ENCODE assay signal across 13 cellular contexts in the genomic region with DNA sequence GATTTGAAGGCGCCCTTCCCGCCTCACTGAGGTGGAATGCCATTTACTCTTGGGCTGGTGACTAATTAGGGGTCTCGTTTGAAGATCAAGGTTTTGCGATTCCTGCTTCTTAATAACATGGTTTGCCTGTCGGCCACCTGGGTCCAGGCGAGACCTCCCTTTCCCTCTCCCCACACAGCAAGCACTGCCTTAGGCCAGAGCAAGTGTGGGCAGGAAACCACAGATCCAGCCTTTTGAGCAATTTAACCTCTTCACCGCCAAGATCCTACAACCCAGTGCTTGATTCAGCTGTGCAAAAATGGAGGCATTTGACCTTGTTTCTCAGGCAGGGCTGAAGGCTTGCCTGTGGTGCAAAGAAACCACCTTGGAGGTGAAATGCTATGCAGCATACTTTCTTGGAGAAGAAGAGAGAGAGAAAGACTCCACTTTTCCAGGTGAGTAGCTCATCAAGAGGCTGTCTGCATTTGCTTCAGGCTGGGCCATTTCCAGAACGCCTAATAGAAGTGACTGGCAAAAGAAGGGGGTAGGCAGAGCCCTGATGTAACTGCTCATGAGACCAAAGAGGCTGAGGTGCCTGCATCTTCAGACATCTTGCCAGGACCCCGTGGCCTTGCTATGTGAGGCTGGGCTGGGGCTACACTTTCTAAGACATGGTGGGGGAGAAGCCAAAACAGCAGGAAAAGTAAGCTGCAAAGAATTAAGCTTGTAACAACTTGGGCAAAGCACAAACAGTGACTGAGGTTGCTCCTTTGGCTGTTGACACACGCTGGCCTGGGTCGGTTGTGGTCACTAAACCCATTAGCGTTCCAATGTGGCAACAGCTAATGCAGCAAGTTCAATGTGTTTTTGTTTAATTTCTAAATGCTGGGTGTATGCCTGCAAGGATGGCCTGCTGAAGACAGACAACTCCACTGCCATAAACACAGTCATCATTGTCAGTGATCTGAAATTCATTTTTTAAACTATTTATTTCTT. TPM values are rescaled to one million over a fixed set of nuclear protein-coding genes. Genes with fewer than 3 reads are reported as not detected.
DNase-seq lines count a peak whose midpoint lies in the region; ATAC-seq, FAIRE-seq and TF ChIP-seq lines count a peak whose summit lies in the region.
"Had no signal": no experiment of that assay in that cellular context is flagged by ENCODE, and none has a peak within 500 bp of the region (broad histone marks: within the 10 kb centered on the region; RNA-seq: fewer than 3 reads in every experiment).

No MANE protein-coding gene starts in this region.

- TF ChIP-seq RAD21 in liver (IDR thresholded peaks at IDR 0.05): no peak
- no peak for TF ChIP-seq RAD21 in HepG2 (CRISPR knock-in tag; IDR thresholded peaks at IDR 0.05)

- BruUV-seq in HepG2 (replicated peaks; lab: Mats Ljungman, UMichigan): no TSS peak

- no peak for FAIRE-seq in HepG2 (lab: Jason Lieb, UNC)

- no peak for TF ChIP-seq EP300 in HepG2 (IDR thresholded peaks at IDR 0.05; ENCODE audit: low read depth in 2 of 2, low read length in 2 of 2)
- no peak for TF ChIP-seq EP300 in HepG2 (CRISPR knock-in tag; IDR thresholded peaks at IDR 0.05; ENCODE audit: borderline replicate concordance)

- TF ChIP-seq POLR2A in HepG2 (IDR thresholded peaks at IDR 0.05; ENCODE audit: insufficient read depth in 1 of 2, low read depth in 2 of 2, low read length in 2 of 2): no peak

- no peaks in the 10 kb centered on the region for H3K36me3 ChIP-seq in liver (ENCODE audit: control insufficient read depth in 4 of 4, insufficient read depth in 3 of 4, low read depth in 1 of 4, low read length in 3 of 4)
- H3K36me3 ChIP-seq in HepG2 (replicated peaks in 1 of 2; ENCODE audit: control insufficient read depth in 1 of 2, insufficient read depth in 2 of 2, low read length in 2 of 2): no peaks in the 10 kb centered on the region
- no peaks in the 10 kb centered on the region for H3K36me3 ChIP-seq in adipocyte (ENCODE audit: control insufficient read depth, insufficient read depth, low read length, severe bottlenecking)
- H3K36me3 ChIP-seq in effector memory CD4-positive, alpha-beta T cell (ENCODE audit: control insufficient read depth, insufficient read depth, low read length): no peaks in the 10 kb centered on the region
- no peaks in the 10 kb centered on the region for H3K36me3 ChIP-seq in colonic mucosa
- H3K36me3 ChIP-seq: upper lobe of left lung had no signal

- 71% methylated on average over 12 of the region's 12 CpGs for WGBS in liver
- 26% methylated on average over 8 of the region's 12 CpGs for WGBS in HepG2 (ENCODE audit: low lambda C conversion rate)

- DNase-seq in HepG2 (ENCODE audit: low spot score) (no peak), adipocyte (ENCODE audit: low read depth) (peak; percentile 12), islet precursor cell (peak; percentile 73), NCI-H187 treated with DMSO at 0.1 percent for 48 hours (lab: John Stamatoyannopoulos, UW) (no peak), colonic mucosa (no peak)
- no peak for DNase-seq in effector memory CD4-positive, alpha-beta T cell
- DNase-seq: activated T-cell treated with anti-CD3 and anti-CD28 coated beads, Interleukin-2, amount 50 U/mL, for 1 hour; NCI-H524 treated with DMSO at 0.1 percent for 48 hours; upper lobe of left lung had no signal

- H3K79me2 ChIP-seq in HepG2 (ENCODE audit: insufficient read depth, low read length): no peaks in the 10 kb centered on the region

- no peak overlapping the region for H3K9ac ChIP-seq in liver (ENCODE audit: low read depth in 1 of 2, low read length in 2 of 2)
- no peak overlapping the region for H3K9ac ChIP-seq in HepG2 (ENCODE audit: insufficient read depth, low read depth, low read length)
- no peak overlapping the region for H3K9ac ChIP-seq in adipocyte (ENCODE audit: low read length)
- no peak overlapping the region for H3K9ac ChIP-seq in colonic mucosa (ENCODE audit: low read depth in 2 of 2, low read length in 2 of 2)

- H4K20me1 ChIP-seq in HepG2 (ENCODE audit: insufficient read depth, low read length): no peaks in the 10 kb centered on the region

- no peak overlapping the region for H2AFZ ChIP-seq in HepG2 (ENCODE audit: low read length)

- in situ Hi-C loops in HepG2 (cut with HindIII; ENCODE audit: extremely low pct_ligation_motif_present, low pct_unique_long_range_greater_than_20kb): no loop called here

- H3K4me1 ChIP-seq in liver (ENCODE audit: control insufficient read depth in 4 of 4, insufficient read depth in 4 of 4, low read length in 3 of 4) (peaks cover 2 to 40% (median 35%) of the 10 kb centered on the region in 4 donors), HepG2 (ENCODE audit: insufficient read depth, low read length) (peaks cover 7% of the 10 kb centered on the region), adipocyte (ENCODE audit: control insufficient read depth, insufficient read depth, low read length) (peaks cover 41% of the 10 kb centered on the region), colonic mucosa (no peaks in the 10 kb centered on the region)
- no peaks in the 10 kb centered on the region for H3K4me1 ChIP-seq in effector memory CD4-positive, alpha-beta T cell (ENCODE audit: control insufficient read depth, insufficient read depth, low read length, poor library complexity, severe bottlenecking)
- H3K4me1 ChIP-seq: upper lobe of left lung had no signal

- no peak for ATAC-seq in HepG2
- ATAC-seq in GM21786 (IDR thresholded peaks at IDR 0.05; ENCODE audit: unreplicated experiment): no peak

- TF ChIP-seq CTCF in liver (IDR thresholded peaks at IDR 0.05; ENCODE audit: low read depth, low read length, missing input control) (no peak), HepG2 (CRISPR knock-in tag; IDR thresholded peaks at IDR 0.05) (no peak), colonic mucosa (IDR thresholded peaks at IDR 0.05) (no peak)

- H3K4me2 ChIP-seq in HepG2 (ENCODE audit: low read depth, low read length): no peak overlapping the region

- CTCF ChIA-PET in HepG2 (lab: Yijun Ruan, JAX; ENCODE audit: low intra/inter-chr PET ratio, low total read pairs): no interaction called here

- no peaks in the 10 kb centered on the region for H3K9me3 ChIP-seq in liver (ENCODE audit: control insufficient read depth in 4 of 4, low read length in 3 of 4)
- no peaks in the 10 kb centered on the region for H3K9me3 ChIP-seq in HepG2 (ENCODE audit: low read length)
- H3K9me3 ChIP-seq in adipocyte (ENCODE audit: control insufficient read depth, low read length): no peaks in the 10 kb centered on the region
- no peaks in the 10 kb centered on the region for H3K9me3 ChIP-seq in effector memory CD4-positive, alpha-beta T cell (ENCODE audit: control insufficient read depth, low read length)
- H3K9me3 ChIP-seq in colonic mucosa: no peaks in the 10 kb centered on the region
- H3K9me3 ChIP-seq: upper lobe of left lung had no signal

- peak overlapping the region in 1 of 2 donors; percentile 24 for H3K27ac ChIP-seq in liver (ENCODE audit: low read depth in 1 of 2, low read length in 2 of 2)
- H3K27ac ChIP-seq in HepG2 (ENCODE audit: extremely low read length, insufficient read depth, low read length): no peak overlapping the region
- H3K27ac ChIP-seq in effector memory CD4-positive, alpha-beta T cell (ENCODE audit: insufficient read depth, low read length, poor library complexity, severe bottlenecking): no peak overlapping the region
- no peak overlapping the region for H3K27ac ChIP-seq in colonic mucosa
- H3K27ac ChIP-seq: HL-60, upper lobe of left lung, VCaP had no signal

- no peak overlapping the region for H3K4me3 ChIP-seq in liver (ENCODE audit: low read depth in 1 of 3, low read length in 3 of 3)
- H3K4me3 ChIP-seq in HepG2 (replicated peaks in 1 of 3; ENCODE audit: insufficient read depth in 1 of 3, low read depth in 2 of 3, low read length in 3 of 3): no peak overlapping the region
- H3K4me3 ChIP-seq in adipocyte (ENCODE audit: low read length): no peak overlapping the region
- H3K4me3 ChIP-seq in effector memory CD4-positive, alpha-beta T cell (ENCODE audit: insufficient read depth, low read depth, low read length, poor library complexity, severe bottlenecking): no peak overlapping the region
- no peak overlapping the region for H3K4me3 ChIP-seq in colonic mucosa
- H3K4me3 ChIP-seq: upper lobe of left lung had no signal

- POLR2A ChIA-PET in HepG2 (lab: Yijun Ruan, JAX): no interaction called here

- no peaks in the 10 kb centered on the region for H3K27me3 ChIP-seq in liver (ENCODE audit: control insufficient read depth in 4 of 4, insufficient read depth in 4 of 4, low read length in 3 of 4)
- H3K27me3 ChIP-seq in HepG2 (ENCODE audit: control insufficient read depth in 1 of 2, insufficient read depth in 2 of 2, low read length in 2 of 2): no peaks in the 10 kb centered on the region
- peaks cover 50% of the 10 kb centered on the region for H3K27me3 ChIP-seq in adipocyte (replicated peaks; ENCODE audit: control insufficient read depth, insufficient read depth, low read length)
- H3K27me3 ChIP-seq in effector memory CD4-positive, alpha-beta T cell (replicated peaks; ENCODE audit: control insufficient read depth, insufficient read depth, low read length, poor library complexity, severe bottlenecking): no peaks in the 10 kb centered on the region
- no peaks in the 10 kb centered on the region for H3K27me3 ChIP-seq in colonic mucosa
- H3K27me3 ChIP-seq: upper lobe of left lung had no signal

- intact Hi-C loops in HepG2 (cut with micrococcal nuclease; ENCODE audit: unreplicated experiment) (no loop called here), colonic mucosa (cut with DNase I) (no loop called here)

RNA-seq across cellular contexts. Expression of a gene that starts 34.3 kb away (rescaled TPM):
- total RNA-seq in liver (1 to 10 TPM in 1 of 2 donors, under 1 TPM in 1; 0.79 to 1.3 TPM), HepG2 (2016; rRNA removed; fragmentation: Illumina TruSeq; extraction: Trizol) (not detected in 2 replicates), colonic mucosa (1 to 10 TPM; 3.9 to 7.2 TPM)
- polyA plus RNA-seq in liver (under 1 TPM; 0.18 to 0.53 TPM), HepG2 (2011; rRNA removed) (not detected in 2 replicates)
- not detected in 2 replicates for total RNA-seq in HepG2 (2016; cell fraction: cytosol; rRNA removed; fragmentation: Illumina TruSeq; extraction: Trizol; ENCODE audit: low read depth)
- not detected in 2 replicates for total RNA-seq in HepG2 (2016; cell fraction: insoluble cytoplasmic fraction; rRNA removed; fragmentation: Illumina TruSeq; extraction: Trizol)
- not detected in 2 replicates for total RNA-seq in HepG2 (2016; cell fraction: membrane; rRNA removed; fragmentation: Illumina TruSeq; extraction: Trizol)
- not detected in 2 replicates for total RNA-seq in HepG2 (2016; cell fraction: nucleus; rRNA removed; fragmentation: Illumina TruSeq; extraction: Trizol)
- not detected in 2 replicates for polyA plus RNA-seq in HepG2 (2011; cell fraction: cytosol; rRNA removed)
- polyA plus RNA-seq in HepG2 (2011; cell fraction: nucleus; rRNA removed): not detected in 2 replicates
- not detected in 2 replicates for polyA plus RNA-seq in HepG2 (2012)
- polyA plus RNA-seq in HepG2 (2016; cell fraction: cytosol; fragmentation: Illumina TruSeq; extraction: Trizol; ENCODE audit: low read depth): not detected in 2 replicates
- not detected in 2 replicates for polyA plus RNA-seq in HepG2 (2016; cell fraction: insoluble cytoplasmic fraction; fragmentation: Illumina TruSeq; extraction: Trizol; ENCODE audit: low read depth)
- polyA plus RNA-seq in HepG2 (2016; cell fraction: membrane; fragmentation: Illumina TruSeq; extraction: Trizol; ENCODE audit: low read depth): not detected in 2 replicates
- not detected in 2 replicates for polyA plus RNA-seq in HepG2 (2016; cell fraction: nucleus; fragmentation: Illumina TruSeq; extraction: Trizol; ENCODE audit: insufficient read depth, low read depth)
- 39.6 TPM in 1 of 2 replicates, not detected in the other for polyA minus RNA-seq in HepG2 (2011; rRNA and poly(A)+ RNA removed; ENCODE audit: low replicate concordance)
- polyA minus RNA-seq in HepG2 (2011; cell fraction: cytosol; rRNA and poly(A)+ RNA removed): not detected in 2 replicates
- polyA minus RNA-seq in HepG2 (2011; cell fraction: nucleus; rRNA and poly(A)+ RNA removed): not detected in 2 replicates

Comparison
In these comparisons a context has a peak if more than half of its experiments do, and no peak if none do; other contexts are left out.
1. DNase-seq: peak in adipocyte (single experiment) and islet precursor cell (single experiment); none in HepG2 (single experiment), effector memory CD4-positive, alpha-beta T cell (0 of 3), NCI-H187 treated with DMSO at 0.1 percent for 48 hours (single experiment) and colonic mucosa (single experiment).